ENCODE assay signal across 1 cellular context in genomic region chr1:26012862-26013261, GRCh38.
TF ChIP-seq lines count a peak whose summit lies in the region.

No MANE protein-coding gene starts in this region.

TF ChIP-seq in K562, 482 proteins besides CTCF, POLR2A, EP300 and RAD21:
- TF ChIP-seq ZNF395 (CRISPR knock-in tag; IDR thresholded peaks at IDR 0.05) (0 out of 2 replicates have a peak, but pooled peaks have one; percentile 10), ZNF778 (CRISPR knock-in tag; IDR thresholded peaks at IDR 0.05) (no peak), ATF3 (IDR thresholded peaks at IDR 0.05) (no peak), ATF3 (CRISPR knock-in tag; conservative IDR thresholded peaks at IDR 0.05) (0 out of 2 replicates have a peak, but pooled peaks have one; percentile 2), ELK1 (CRISPR knock-in tag; IDR thresholded peaks at IDR 0.05) (no peak)
